Comparison of ENCODE assay signal across 26 cellular contexts in genomic region chr5:159414021-159414420, GRCh38.
A peak's percentile ranks its signal among the peaks of the same experiment; 100 is the strongest.
DNase-seq lines count a peak whose midpoint lies in the region; ATAC-seq and TF ChIP-seq lines count a peak whose summit lies in the region.
"Had no signal": no experiment of that assay in that cellular context is flagged by ENCODE, and none has a peak within 500 bp of the region (broad histone marks: within the 10 kb centered on the region; RNA-seq: fewer than 3 reads in every experiment).

No MANE protein-coding gene starts in this region.

- H3K9me2 ChIP-seq in Karpas-422 (replicated peaks; ENCODE audit: insufficient read depth, low read length) = no peaks in the 10 kb centered on the region

- H3K4me3 ChIP-seq in Karpas-422 (ENCODE audit: low read length) = no peak overlapping the region
- H3K4me3 ChIP-seq in testis = no peak overlapping the region
- H3K4me3 ChIP-seq: GM23338, HAP-1, K562 had no signal

- H3K4me1 Mint-ChIP-seq in stimulated activated memory B cell treated with anti-CD40 and anti-IgM and Interleukin-4, amounts not matched to agents 10 μg/mL and 1 μg/mL and 100 μg/mL, for 72 hours = peaks cover 40% of the 10 kb centered on the region

- no peak overlapping the region for H3K9ac ChIP-seq in Karpas-422 (ENCODE audit: low read length)

- H3K27me3 ChIP-seq in Karpas-422 (ENCODE audit: low read length) = 0 out of 2 replicates have a peak, but pooled peaks cover 3% of the 10 kb centered on the region
- H3K27me3 ChIP-seq in testis = no peaks in the 10 kb centered on the region

- intact Hi-C loops in testis (cut with DNase I; ENCODE audit: low total_unique reads) = no loop called here

- no peaks in the 10 kb centered on the region for H3K9me3 Mint-ChIP-seq in stimulated activated memory B cell treated with anti-CD40 and anti-IgM and Interleukin-4, amounts not matched to agents 10 μg/mL and 1 μg/mL and 100 μg/mL, for 72 hours
- H3K9me3 Mint-ChIP-seq: CD8-positive, alpha-beta memory T cell; GM23338 had no signal

- peaks cover 19% of the 10 kb centered on the region for H3K4me1 ChIP-seq in Karpas-422 (ENCODE audit: low read length)
- no peaks in the 10 kb centered on the region for H3K4me1 ChIP-seq in testis
- H3K4me1 ChIP-seq: HAP-1 had no signal

- no peaks in the 10 kb centered on the region for H4K20me1 ChIP-seq in Karpas-422 (ENCODE audit: insufficient read depth, low read depth, low read length)

- H3K36me3 Mint-ChIP-seq in stimulated activated memory B cell treated with anti-CD40 and anti-IgM and Interleukin-4, amounts not matched to agents 10 μg/mL and 1 μg/mL and 100 μg/mL, for 72 hours = no peaks in the 10 kb centered on the region

- H3K36me3 ChIP-seq in Karpas-422 (ENCODE audit: insufficient read depth, low read length) = no peaks in the 10 kb centered on the region
- H3K36me3 ChIP-seq in testis (ENCODE audit: low read depth, missing control alignments) = no peaks in the 10 kb centered on the region
- H3K36me3 ChIP-seq: HAP-1 had no signal

- peak; percentile 27 for ATAC-seq in GM21619 (IDR thresholded peaks at IDR 0.05; ENCODE audit: unreplicated experiment)
- ATAC-seq in stimulated activated memory B cell treated with anti-CD40 and anti-IgM and Interleukin-4, amounts not matched to agents 10 μg/mL and 1 μg/mL and 100 μg/mL, for 72 hours = no peak
- ATAC-seq: GM23338, K562, PC-3 had no signal

- peak overlapping the region; percentile 49 for H3K4me2 ChIP-seq in Karpas-422 (ENCODE audit: low read depth, low read length, poor library complexity, severe bottlenecking)
- H3K4me2 ChIP-seq: GM23338 had no signal

- no peak for TF ChIP-seq CTCF in testis (IDR thresholded peaks at IDR 0.05)

- H3K79me2 ChIP-seq in Karpas-422 (ENCODE audit: low read length) = no peaks in the 10 kb centered on the region

- H3K27me3 Mint-ChIP-seq in stimulated activated memory B cell treated with anti-CD40 and anti-IgM and Interleukin-4, amounts not matched to agents 10 μg/mL and 1 μg/mL and 100 μg/mL, for 72 hours = no peaks in the 10 kb centered on the region
- H3K27me3 Mint-ChIP-seq: CD8-positive, alpha-beta memory T cell had no signal

- H3K27ac Mint-ChIP-seq in stimulated activated memory B cell treated with anti-CD40 and anti-IgM and Interleukin-4, amounts not matched to agents 10 μg/mL and 1 μg/mL and 100 μg/mL, for 72 hours = peak overlapping the region; percentile 79
- H3K27ac Mint-ChIP-seq: GM23338 had no signal

- DNase-seq in NCI-H526 (lab: John Stamatoyannopoulos, UW) (peak; percentile 1 to 16), NCI-H526 treated with DMSO at 0.1 percent for 48 hours (lab: John Stamatoyannopoulos, UW) (no peak), Karpas-422 (no peak), medulla oblongata (ENCODE audit: extremely low spot score) (no peak), testis (no peak), middle frontal gyrus (ENCODE audit: extremely low spot score, low spot score) (no peak)
- DNase-seq: ACHN; Calu3; CD8-positive, alpha-beta memory T cell; DMS153; MM.1S; NCI-H1092 treated with DMSO at 0.1 percent for 48 hours; NCI-H146; NCI-H2029; NCI-H2227 treated with DMSO at 0.1 percent for 48 hours; NCI-H510A treated with DMSO at 0.1 percent for 48 hours; PC-3; Right ventricle myocardium superior had no signal

- 73 to 79% methylated on average over 2 of the region's 2 CpGs for WGBS in testis, 2 donors

- no peak overlapping the region for H3K27ac ChIP-seq in Karpas-422 (ENCODE audit: low read length)
- no peak overlapping the region for H3K27ac ChIP-seq in testis
- H3K27ac ChIP-seq: 22Rv1, C4-2B had no signal

- H3K4me3 Mint-ChIP-seq in stimulated activated memory B cell treated with anti-CD40 and anti-IgM and Interleukin-4, amounts not matched to agents 10 μg/mL and 1 μg/mL and 100 μg/mL, for 72 hours = peak overlapping the region; percentile 38
- H3K4me3 Mint-ChIP-seq: GM23338; T-helper 1 cell treated with Interleukin-12 subunit alpha and Interleukin-12 subunit beta and Interleukin-4 antibody, amounts not matched to agents 30 μg/mL and 1 μg/mL, for 36 hours had no signal

- TF ChIP-seq POLR2A in testis (IDR thresholded peaks at IDR 0.05) = no peak

- H2AFZ ChIP-seq in Karpas-422 (ENCODE audit: low read length) = no peak overlapping the region

- H3K9me3 ChIP-seq in Karpas-422 (ENCODE audit: low read length) (no peaks in the 10 kb centered on the region), testis (no peaks in the 10 kb centered on the region)
- H3K9me3 ChIP-seq: HAP-1 had no signal

Comparison
In these comparisons a context has a peak if more than half of its experiments do, and no peak if none do; other contexts are left out.
1. DNase-seq: peak in NCI-H526 (2 of 2); none in NCI-H526 treated with DMSO at 0.1 percent for 48 hours (single experiment), Karpas-422 (single experiment), medulla oblongata (single experiment), testis (single experiment) and middle frontal gyrus (single experiment).